Comparison of ENCODE assay signal across 9 cellular contexts in genomic region chr7:112510032-112510742, GRCh38. TPM values are rescaled to one million over a fixed set of nuclear protein-coding genes. Genes with fewer than 3 reads are reported as not detected.
A peak's percentile ranks its signal among the peaks of the same experiment; 100 is the strongest.
DNase-seq lines count a peak whose midpoint lies in the region; ATAC-seq and TF ChIP-seq lines count a peak whose summit lies in the region.
"Had no signal": no experiment of that assay in that cellular context is flagged by ENCODE, and none has a peak within 500 bp of the region (broad histone marks: within the 10 kb centered on the region; RNA-seq: fewer than 3 reads in every experiment).

No MANE protein-coding gene starts in this region.

- CTCF ChIA-PET in AG04450 (lab: Charles Lee): interaction anchor here (0.7 to 1.5 kb wide), 5 partner anchors 10 to 912 kb away, joined by 3 to 4 read pairs (median 3); no protein-coding TSS in a partner anchor

- H3K9me3 ChIP-seq in AG04450 (ENCODE audit: control insufficient read depth, insufficient read depth, low read length) (no peaks in the 10 kb centered on the region), uterus (no peaks in the 10 kb centered on the region)
- H3K9me3 ChIP-seq: upper lobe of left lung had no signal

- no peaks in the 10 kb centered on the region for H3K27me3 ChIP-seq in AG04450 (ENCODE audit: control insufficient read depth, insufficient read depth, low read length)
- H3K27me3 ChIP-seq in uterus: no peaks in the 10 kb centered on the region
- H3K27me3 ChIP-seq: upper lobe of left lung had no signal

- TF ChIP-seq CTCF in AG04450 (IDR thresholded peaks at IDR 0.05; ENCODE audit: low read depth, low read length) (no peak), uterus (IDR thresholded peaks at IDR 0.05) (no peak)

- DNase-seq in AG04450 (ENCODE audit: low read depth, low spot score) (peak; percentile 30), HS-5 (ENCODE audit: low read depth) (peak; percentile 49), caudate nucleus (lab: John Stamatoyannopoulos, UW) (peak in 25 of 61 donors; percentile 6 to 73 (median 32)), uterus (no peak), UCSD-AML1 (lab: John Stamatoyannopoulos, UW; ENCODE audit: unreplicated experiment) (no peak)

- no peak for TF ChIP-seq POLR2A in uterus (IDR thresholded peaks at IDR 0.05)

- no peaks in the 10 kb centered on the region for H3K36me3 ChIP-seq in uterus
- H3K36me3 ChIP-seq: upper lobe of left lung had no signal

- peak overlapping the region; percentile 18; the same call in 1 of the 2 replicates for H3K4me3 ChIP-seq in AG04450 (ENCODE audit: low read depth, low read length)
- no peak overlapping the region for H3K4me3 ChIP-seq in uterus
- H3K4me3 ChIP-seq: upper lobe of left lung had no signal

- intact Hi-C loops in uterus (cut with DNase I; ENCODE audit: low total_unique reads): no loop called here

- ATAC-seq in GM18907 (IDR thresholded peaks at IDR 0.05; ENCODE audit: unreplicated experiment): peak; percentile 83
- ATAC-seq in GM21381 (IDR thresholded peaks at IDR 0.05; ENCODE audit: unreplicated experiment): no peak
- ATAC-seq in GM21367 (IDR thresholded peaks at IDR 0.05; ENCODE audit: unreplicated experiment): no peak

- peak overlapping the region; percentile 59 for H3K27ac ChIP-seq in AG04450 (ENCODE audit: low read depth, low read length)
- peak overlapping the region; percentile 1 for H3K27ac ChIP-seq in caudate nucleus (ENCODE audit: low read depth, low read length)
- peak overlapping the region in 1 of 2 donors; percentile 12 for H3K27ac ChIP-seq in uterus
- H3K27ac ChIP-seq: upper lobe of left lung had no signal

- no peaks in the 10 kb centered on the region for H3K4me1 ChIP-seq in uterus
- H3K4me1 ChIP-seq: upper lobe of left lung had no signal

- POLR2A ChIA-PET in AG04450 (lab: Yijun Ruan, JAX): interaction anchor here (0.5 to 1.8 kb wide), 3 partner anchors 12 to 60 kb away, joined by 3 to 5 read pairs (median 3); partner anchors contain the start of gene IFRD1

RNA-seq across cellular contexts. Expression of gene LSMEM1, which starts 29.4 kb away (rescaled TPM):
- polyA plus RNA-seq in AG04450 (2011; rRNA removed): 0.43 and 0.60 TPM in 2 replicates
- polyA minus RNA-seq in AG04450 (2011; rRNA and poly(A)+ RNA removed): 0.87 TPM in 1 of 2 replicates, not detected in the other
- 1 to 10 TPM in 1 of 4 donors, under 1 TPM in 1, not detected in 2; 0.35 to 4.0 TPM for total RNA-seq in uterus

RNA-seq across cellular contexts. Expression of gene IFRD1, which starts 59.9 kb away (rescaled TPM):
- 35.4 and 46.9 TPM in 2 replicates for polyA plus RNA-seq in AG04450 (2011; rRNA removed)
- polyA minus RNA-seq in AG04450 (2011; rRNA and poly(A)+ RNA removed): 14.0 and 21.4 TPM in 2 replicates
- total RNA-seq in uterus: 10 to 100 TPM; 26.4 to 60.1 (median 36.3) TPM

Comparison
In these comparisons a context has a peak if more than half of its experiments do, and no peak if none do; other contexts are left out.
1. DNase-seq: peak in AG04450 (single experiment) and HS-5 (single experiment); none in uterus (0 of 2) and UCSD-AML1 (single experiment).